In genomic region chr15:73809728-73810501, GRCh38 we compare ENCODE assay signal across 15 cellular contexts. TPM values are rescaled to one million over a fixed set of nuclear protein-coding genes. Genes with fewer than 3 reads are reported as not detected.
DNase-seq lines count a peak whose midpoint lies in the region; ATAC-seq and TF ChIP-seq lines count a peak whose summit lies in the region.
"Had no signal": no experiment of that assay in that cellular context is flagged by ENCODE, and none has a peak within 500 bp of the region (broad histone marks: within the 10 kb centered on the region; RNA-seq: fewer than 3 reads in every experiment).

No MANE protein-coding gene starts in this region.

- no peak overlapping the region for H3K4me3 Mint-ChIP-seq in CD14-positive monocyte
- no peak overlapping the region for H3K4me3 Mint-ChIP-seq in CD4-positive, alpha-beta T cell
- H3K4me3 Mint-ChIP-seq: activated naive CD4-positive, alpha-beta T cell treated with anti-CD3 and anti-CD28 coated beads, Interleukin-2, amount 10 ng/mL, durations not matched to agents 7 days and 5 days; dendritic cell treated with granulocyte-macrophage colony-stimulating factor and Interleukin-4, amounts not matched to agents 40 ng/mL and 50 ng/mL, for 4 days had no signal

- WGBS in thyroid gland, 2 donors, result 44 to 50% methylated on average over 8 to 10 of the region's 10 CpGs

- no peaks in the 10 kb centered on the region for H3K4me1 ChIP-seq in thyroid gland
- H3K4me1 ChIP-seq: parathyroid adenoma had no signal

- intact Hi-C loops in thyroid gland (cut with DNase I), result no loop called here
- intact Hi-C loops in CD14-positive monocyte (cut with micrococcal nuclease), result no loop called here
- intact Hi-C loops in CD4-positive, alpha-beta T cell (cut with DNase I, micrococcal nuclease), result no loop called here

- H3K4me1 Mint-ChIP-seq in CD14-positive monocyte, result no peaks in the 10 kb centered on the region
- no peaks in the 10 kb centered on the region for H3K4me1 Mint-ChIP-seq in CD4-positive, alpha-beta T cell (ENCODE audit: low read depth)
- H3K4me1 Mint-ChIP-seq: activated naive CD4-positive, alpha-beta T cell treated with anti-CD3 and anti-CD28 coated beads, Interleukin-2, amount 10 ng/mL, durations not matched to agents 7 days and 5 days had no signal

- H3K9me3 Mint-ChIP-seq in CD14-positive monocyte, result no peaks in the 10 kb centered on the region
- no peaks in the 10 kb centered on the region for H3K9me3 Mint-ChIP-seq in CD4-positive, alpha-beta T cell
- H3K9me3 Mint-ChIP-seq: activated naive CD4-positive, alpha-beta T cell treated with anti-CD3 and anti-CD28 coated beads, Interleukin-2, amount 10 ng/mL, durations not matched to agents 7 days and 5 days; dendritic cell treated with granulocyte-macrophage colony-stimulating factor and Interleukin-4, amounts not matched to agents 40 ng/mL and 50 ng/mL, for 4 days had no signal

- H3K27me3 ChIP-seq in thyroid gland, result no peaks in the 10 kb centered on the region
- H3K27me3 ChIP-seq in CD4-positive, alpha-beta T cell (ENCODE audit: control insufficient read depth, insufficient read depth, low read length), result no peaks in the 10 kb centered on the region

- H3K9me3 ChIP-seq in thyroid gland, result no peaks in the 10 kb centered on the region
- no peaks in the 10 kb centered on the region for H3K9me3 ChIP-seq in CD4-positive, alpha-beta T cell (ENCODE audit: control insufficient read depth, low read length)

- CTCF ChIA-PET in CD4-positive, alpha-beta T cell (lab: Charles Lee), result no interaction called here

- POLR2A ChIA-PET in CD4-positive, alpha-beta T cell (lab: Charles Lee), result no interaction called here

- no peak overlapping the region for H3K27ac Mint-ChIP-seq in CD14-positive monocyte
- H3K27ac Mint-ChIP-seq in CD4-positive, alpha-beta T cell, result no peak overlapping the region
- H3K27ac Mint-ChIP-seq: activated naive CD4-positive, alpha-beta T cell treated with anti-CD3 and anti-CD28 coated beads, Interleukin-2, amount 10 ng/mL, durations not matched to agents 7 days and 5 days; dendritic cell treated with granulocyte-macrophage colony-stimulating factor and Interleukin-4, amounts not matched to agents 40 ng/mL and 50 ng/mL, for 4 days had no signal

- H3K4me3 ChIP-seq in epithelial cell of esophagus (ENCODE audit: low read length), result no peak overlapping the region
- no peak overlapping the region for H3K4me3 ChIP-seq in thyroid gland (replicated peaks in 1 of 3)

- H3K27me3 Mint-ChIP-seq in CD14-positive monocyte (ENCODE audit: low read depth in 3 of 3), result peaks cover 4 to 6% (median 5%) of the 10 kb centered on the region in 3 donors
- H3K27me3 Mint-ChIP-seq in CD4-positive, alpha-beta T cell, result no peaks in the 10 kb centered on the region

- TF ChIP-seq POLR2A in thyroid gland (IDR thresholded peaks at IDR 0.05), result no peak

- no peak overlapping the region for H3K27ac ChIP-seq in thyroid gland
- H3K27ac ChIP-seq in CD4-positive, alpha-beta T cell (ENCODE audit: low read depth, low read length), result no peak overlapping the region
- H3K27ac ChIP-seq: KMS-11, parathyroid adenoma had no signal

- no peak for ATAC-seq in CD4-positive, alpha-beta T cell (ENCODE audit: poor library complexity)

- TF ChIP-seq CTCF in epithelial cell of esophagus (IDR thresholded peaks at IDR 0.05; ENCODE audit: insufficient read depth, low read depth, low read length, missing control alignments), result no peak
- no peak for TF ChIP-seq CTCF in thyroid gland (IDR thresholded peaks at IDR 0.05)
- no peak for TF ChIP-seq CTCF in CD14-positive monocyte (IDR thresholded peaks at IDR 0.05)
- no peak for TF ChIP-seq CTCF in CD4-positive, alpha-beta T cell (IDR thresholded peaks at IDR 0.05)

- H3K36me3 Mint-ChIP-seq in CD14-positive monocyte, result no peaks in the 10 kb centered on the region
- no peaks in the 10 kb centered on the region for H3K36me3 Mint-ChIP-seq in CD4-positive, alpha-beta T cell (ENCODE audit: low read depth)
- H3K36me3 Mint-ChIP-seq: activated naive CD4-positive, alpha-beta T cell treated with anti-CD3 and anti-CD28 coated beads, Interleukin-2, amount 10 ng/mL, durations not matched to agents 7 days and 5 days had no signal

- no peaks in the 10 kb centered on the region for H3K36me3 ChIP-seq in thyroid gland

- DNase-seq in NCI-H82 (lab: John Stamatoyannopoulos, UW) (peak; percentile 56), NCI-H82 treated with DMSO at 0.1 percent for 48 hours (lab: John Stamatoyannopoulos, UW; ENCODE audit: unreplicated experiment) (no peak), NCI-H510A (lab: John Stamatoyannopoulos, UW) (peak; percentile 14), epithelial cell of esophagus (ENCODE audit: low read depth) (peak; percentile 45), thyroid gland (peak; percentile 64 to 67), NCI-H1048 (lab: John Stamatoyannopoulos, UW) (no peak), CD14-positive monocyte (ENCODE audit: low spot score) (no peak)
- DNase-seq in CD4-positive, alpha-beta T cell, result no peak
- DNase-seq: activated naive CD4-positive, alpha-beta T cell treated with anti-CD3 and anti-CD28 coated beads, Interleukin-2, amount 10 ng/mL, durations not matched to agents 7 days and 5 days; AML-193; HCEC 1CT; T-helper 1 cell had no signal

RNA-seq across cellular contexts. Expression of gene INSYN1, which starts 56.8 kb away (rescaled TPM):
- total RNA-seq in thyroid gland, result 1 to 10 TPM in 3 of 4 donors, under 1 TPM in 1; 0.83 to 2.5 (median 2.0) TPM
- not detected for polyA plus RNA-seq in CD14-positive monocyte
- not detected for total RNA-seq in CD4-positive, alpha-beta T cell

Comparison
In these comparisons a context has a peak if more than half of its experiments do, and no peak if none do; other contexts are left out.
1. DNase-seq: peak in NCI-H82 (single experiment), NCI-H510A (single experiment), epithelial cell of esophagus (single experiment) and thyroid gland (2 of 2); none in NCI-H82 treated with DMSO at 0.1 percent for 48 hours (single experiment), NCI-H1048 (single experiment), CD14-positive monocyte (single experiment) and CD4-positive, alpha-beta T cell (0 of 10).